Comparison of ENCODE assay signal across 8 cellular contexts in genomic region chr16:66894948-66895696, GRCh38. TPM values are rescaled to one million over a fixed set of nuclear protein-coding genes. Genes with fewer than 3 reads are reported as not detected.
DNase-seq lines count a peak whose midpoint lies in the region; ATAC-seq and TF ChIP-seq lines count a peak whose summit lies in the region.

No MANE protein-coding gene starts in this region.

- CTCF ChIA-PET in activated CD4-positive, alpha-beta T cell treated with anti-CD3 and anti-CD28 coated beads for 36 hours (lab: Charles Lee) = interaction anchor here (0.6 to 2.8 kb wide), 21 partner anchors 9 to 865 kb away, joined by 3 to 19 read pairs (median 4); partner anchors contain the start of genes CES3, NAE1 and PDP2

- H3K27me3 Mint-ChIP-seq in GM23338 (ENCODE audit: insufficient read depth, low read depth, poor library complexity) = peaks cover 8% of the 10 kb centered on the region
- H3K27me3 Mint-ChIP-seq in activated CD4-positive, alpha-beta T cell treated with anti-CD3 and anti-CD28 coated beads for 36 hours = no peaks in the 10 kb centered on the region

- TF ChIP-seq CTCF in GM23338 (conservative IDR thresholded peaks at IDR 0.05; ENCODE audit: low read depth in 2 of 2) = peak; percentile 71 to 95
- peak; percentile 76 for TF ChIP-seq CTCF in liver (IDR thresholded peaks at IDR 0.05; ENCODE audit: low read depth, low read length, missing input control)

- peak; percentile 90 for ATAC-seq in GM23338
- ATAC-seq in activated CD4-positive, alpha-beta T cell treated with anti-CD3 and anti-CD28 coated beads for 36 hours = peak; percentile 89

- no peak overlapping the region for H2AFZ ChIP-seq in GM23338

- WGBS in liver = 48% methylated on average over 11 of the region's 11 CpGs

- peak; percentile 70 for DNase-seq in Caki2 (ENCODE audit: low read depth)
- peak; percentile 79 for DNase-seq in GM23338 (ENCODE audit: low spot score)
- peak; percentile 62 for DNase-seq in NCI-H2196 (lab: John Stamatoyannopoulos, UW; ENCODE audit: unreplicated experiment)
- peak; percentile 81 for DNase-seq in activated CD4-positive, alpha-beta T cell treated with anti-CD3 and anti-CD28 coated beads for 36 hours
- peak; percentile 18 for DNase-seq in stimulated activated CD8-positive, alpha-beta memory T cell treated with anti-CD3 and anti-CD28 coated beads, Interleukin-12 subunit alpha, Interleukin-12 subunit beta, amount 100 ng/mL, for 4 hours (ENCODE audit: low read depth)
- no peak for DNase-seq in mesenteric fat pad (ENCODE audit: low spot score)

- H3K9me2 ChIP-seq in GM23338 (ENCODE audit: insufficient read depth) = no peaks in the 10 kb centered on the region

- H3K4me1 Mint-ChIP-seq in GM23338 = peaks cover 7% of the 10 kb centered on the region; the same call in 2 of the 3 replicates
- H3K4me1 Mint-ChIP-seq in activated CD4-positive, alpha-beta T cell treated with anti-CD3 and anti-CD28 coated beads for 36 hours = peaks cover 8% of the 10 kb centered on the region

- no peaks in the 10 kb centered on the region for H3K27me3 ChIP-seq in GM23338 (ENCODE audit: insufficient read depth)
- no peaks in the 10 kb centered on the region for H3K27me3 ChIP-seq in liver (ENCODE audit: control insufficient read depth in 4 of 4, insufficient read depth in 4 of 4, low read length in 3 of 4)

- no peak overlapping the region for H3K27ac Mint-ChIP-seq in GM23338
- H3K27ac Mint-ChIP-seq in activated CD4-positive, alpha-beta T cell treated with anti-CD3 and anti-CD28 coated beads for 36 hours = no peak overlapping the region

- H3K9ac ChIP-seq in liver (ENCODE audit: low read depth in 1 of 2, low read length in 2 of 2) = no peak overlapping the region

- POLR2A ChIA-PET in activated CD4-positive, alpha-beta T cell treated with anti-CD3 and anti-CD28 coated beads for 36 hours (lab: Charles Lee) = no interaction called here

- H3K4me3 Mint-ChIP-seq in GM23338 = no peak overlapping the region
- H3K4me3 Mint-ChIP-seq in activated CD4-positive, alpha-beta T cell treated with anti-CD3 and anti-CD28 coated beads for 36 hours = no peak overlapping the region

- no peak overlapping the region for H3K4me2 ChIP-seq in GM23338

- no peaks in the 10 kb centered on the region; the same call in 2 of the 3 replicates for H3K9me3 Mint-ChIP-seq in GM23338
- H3K9me3 Mint-ChIP-seq in activated CD4-positive, alpha-beta T cell treated with anti-CD3 and anti-CD28 coated beads for 36 hours (ENCODE audit: low read depth) = no peaks in the 10 kb centered on the region

- TF ChIP-seq RAD21 in liver (IDR thresholded peaks at IDR 0.05) = peak; percentile 92 to 96

- in situ Hi-C loops in Caki2 (cut with HindIII; ENCODE audit: low pct_unique_long_range_greater_than_20kb, low sequenced_read_pairs) = no loop called here

- H3K36me3 ChIP-seq in GM23338 (ENCODE audit: insufficient read depth) = no peaks in the 10 kb centered on the region
- no peaks in the 10 kb centered on the region for H3K36me3 ChIP-seq in liver (ENCODE audit: control insufficient read depth in 4 of 4, insufficient read depth in 3 of 4, low read depth in 1 of 4, low read length in 3 of 4)

- H3K4me3 ChIP-seq in GM23338 = no peak overlapping the region
- no peak overlapping the region for H3K4me3 ChIP-seq in liver (ENCODE audit: low read depth in 1 of 3, low read length in 3 of 3)

- H3K4me1 ChIP-seq in GM23338 (ENCODE audit: insufficient read depth) = peaks cover 5% of the 10 kb centered on the region; the same call in 1 of the 2 replicates
- H3K4me1 ChIP-seq in liver (ENCODE audit: control insufficient read depth in 4 of 4, insufficient read depth in 4 of 4, low read length in 3 of 4) = peaks cover 11 to 30% (median 22%) of the 10 kb centered on the region in 4 donors

- H3K36me3 Mint-ChIP-seq in GM23338 (ENCODE audit: low read depth) = peaks cover 7% of the 10 kb centered on the region; the same call in 1 of the 3 replicates
- H3K36me3 Mint-ChIP-seq in activated CD4-positive, alpha-beta T cell treated with anti-CD3 and anti-CD28 coated beads for 36 hours (ENCODE audit: low read depth) = peaks cover 7% of the 10 kb centered on the region

- intact Hi-C loops in activated CD4-positive, alpha-beta T cell treated with anti-CD3 and anti-CD28 coated beads for 36 hours (cut with DNase I, micrococcal nuclease) = loop anchor here (1.0 to 2.0 kb wide), 4 partner anchors 30 to 40 kb away; partner anchors contain the start of genes CES2 (in 1 of the 2), CIAO2B (in 1 of the 2) and RRAD (in 1 of the 2)

- H3K27ac ChIP-seq in GM23338 (ENCODE audit: low read depth) (no peak overlapping the region), cingulate gyrus (ENCODE audit: low read depth, low read length) (peak overlapping the region; percentile 56), liver (ENCODE audit: low read depth in 1 of 2, low read length in 2 of 2) (no peak overlapping the region)

- H3K9me3 ChIP-seq in liver (ENCODE audit: control insufficient read depth in 4 of 4, low read length in 3 of 4) = no peaks in the 10 kb centered on the region

- H3K79me2 ChIP-seq in GM23338 (replicated peaks; ENCODE audit: insufficient read depth) = no peaks in the 10 kb centered on the region

- H4K20me1 ChIP-seq in GM23338 (replicated peaks; ENCODE audit: insufficient read depth) = no peaks in the 10 kb centered on the region; the same call in 1 of the 2 replicates

- H3F3A ChIP-seq in GM23338 (replicated peaks; ENCODE audit: low read depth) = 0 out of 2 replicates have a peak, but pooled peaks cover 4% of the 10 kb centered on the region

TF ChIP-seq in liver, 16 proteins besides CTCF, POLR2A, EP300 and RAD21 (continues in another document):
- TF ChIP-seq RXRA (IDR thresholded peaks at IDR 0.05) = no peak
- no peak for TF ChIP-seq SP1 (IDR thresholded peaks at IDR 0.05)
- no peak for TF ChIP-seq JUND (IDR thresholded peaks at IDR 0.05)
- TF ChIP-seq, protein P1, sequence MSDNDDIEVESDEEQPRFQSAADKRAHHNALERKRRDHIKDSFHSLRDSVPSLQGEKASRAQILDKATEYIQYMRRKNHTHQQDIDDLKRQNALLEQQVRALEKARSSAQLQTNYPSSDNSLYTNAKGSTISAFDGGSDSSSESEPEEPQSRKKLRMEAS (IDR thresholded peaks at IDR 0.05) = no peak
- TF ChIP-seq HNF4A (conservative IDR thresholded peaks at IDR 0.05) = no peak

RNA-seq across cellular contexts. Expression of gene PDP2, which starts 14.8 kb away (rescaled TPM):
- 2.5 and 3.1 TPM in 2 replicates for total RNA-seq in Caki2 (2014; rRNA removed; shearing (Covaris generic); ENCODE audit: low replicate concordance)
- total RNA-seq in GM23338 (2014; rRNA removed; shearing (Covaris generic)) = 23.2 and 37.9 TPM in 2 replicates
- polyA plus RNA-seq in GM23338 (2016; fragmentation: Nextera tagmentation; extraction: Ambion mirVana) (8.2 and 9.0 TPM in 2 replicates), liver (1 to 10 TPM; 2.3 to 4.4 TPM)
- 10 to 100 TPM; 27.8 to 36.6 TPM for total RNA-seq in activated CD4-positive, alpha-beta T cell treated with anti-CD3 and anti-CD28 coated beads for 36 hours
- total RNA-seq in liver (1 to 10 TPM; 7.8 to 9.4 TPM), mesenteric fat pad (33.5 TPM)

RNA-seq across cellular contexts. Expression of gene CDH16, which starts 23.6 kb away (rescaled TPM):
- 33.9 and 56.1 TPM in 2 replicates for total RNA-seq in Caki2 (2014; rRNA removed; shearing (Covaris generic); ENCODE audit: low replicate concordance)
- not detected in 2 replicates for total RNA-seq in GM23338 (2014; rRNA removed; shearing (Covaris generic))
- not detected in 2 replicates for polyA plus RNA-seq in GM23338 (2016; fragmentation: Nextera tagmentation; extraction: Ambion mirVana)
- total RNA-seq in activated CD4-positive, alpha-beta T cell treated with anti-CD3 and anti-CD28 coated beads for 36 hours = not detected
- total RNA-seq in liver = under 1 TPM in 1 of 2 donors, not detected in 1; 0.56 TPM
- polyA plus RNA-seq in liver = not detected
- not detected for total RNA-seq in mesenteric fat pad

RNA-seq across cellular contexts. Expression of gene RRAD, which starts 30.2 kb away (rescaled TPM):
- 147 and 161 TPM in 2 replicates for total RNA-seq in Caki2 (2014; rRNA removed; shearing (Covaris generic); ENCODE audit: low replicate concordance)
- not detected in 2 replicates for total RNA-seq in GM23338 (2014; rRNA removed; shearing (Covaris generic))
- polyA plus RNA-seq in GM23338 (2016; fragmentation: Nextera tagmentation; extraction: Ambion mirVana) = 0.18 and 0.52 TPM in 2 replicates
- total RNA-seq in activated CD4-positive, alpha-beta T cell treated with anti-CD3 and anti-CD28 coated beads for 36 hours = under 1 TPM; 0.19 to 0.55 TPM
- total RNA-seq in liver = under 1 TPM; 0.14 to 0.50 TPM
- under 1 TPM; 0.58 to 0.61 TPM for polyA plus RNA-seq in liver
- total RNA-seq in mesenteric fat pad = 3.4 TPM

RNA-seq across cellular contexts. Expression of gene CIAO2B, which starts 39.1 kb away (rescaled TPM):
- 191 and 225 TPM in 2 replicates for total RNA-seq in Caki2 (2014; rRNA removed; shearing (Covaris generic); ENCODE audit: low replicate concordance)
- 85.0 and 92.4 TPM in 2 replicates for total RNA-seq in GM23338 (2014; rRNA removed; shearing (Covaris generic))
- polyA plus RNA-seq in GM23338 (2016; fragmentation: Nextera tagmentation; extraction: Ambion mirVana) (181 and 189 TPM in 2 replicates), liver (100 to 1,000 TPM; 120 TPM)
- 100 to 1,000 TPM; 171 to 186 TPM for total RNA-seq in activated CD4-positive, alpha-beta T cell treated with anti-CD3 and anti-CD28 coated beads for 36 hours
- total RNA-seq in liver (10 to 100 TPM; 51.1 to 52.5 TPM), mesenteric fat pad (63.1 TPM)

RNA-seq across cellular contexts. Expression of gene CES2, which starts 40.2 kb away (rescaled TPM):
- total RNA-seq in Caki2 (2014; rRNA removed; shearing (Covaris generic); ENCODE audit: low replicate concordance) = 45.9 and 51.1 TPM in 2 replicates
- 8.2 and 9.3 TPM in 2 replicates for total RNA-seq in GM23338 (2014; rRNA removed; shearing (Covaris generic))
- 4.3 and 5.0 TPM in 2 replicates for polyA plus RNA-seq in GM23338 (2016; fragmentation: Nextera tagmentation; extraction: Ambion mirVana)
- total RNA-seq in activated CD4-positive, alpha-beta T cell treated with anti-CD3 and anti-CD28 coated beads for 36 hours = 10 to 100 TPM; 30.5 to 31.6 TPM
- total RNA-seq in liver = 100 to 1,000 TPM in 1 of 2 donors, 10 to 100 TPM in 1; 21.2 to 200 TPM
- 100 to 1,000 TPM; 173 to 190 TPM for polyA plus RNA-seq in liver
- total RNA-seq in mesenteric fat pad = 47.6 TPM

Comparison
In these comparisons a context has a peak if more than half of its experiments do, and no peak if none do; other contexts are left out.
1. RNA of gene CDH16, which starts 23.6 kb away (total RNA-seq): 33.9 to 56.1 TPM in Caki2; 0.56 TPM in liver, not detected in GM23338, not detected in activated CD4-positive, alpha-beta T cell treated with anti-CD3 and anti-CD28 coated beads for 36 hours and not detected in mesenteric fat pad (single experiment); every median in the first group is over 10 times any median in the second.
2. RNA of gene RRAD, which starts 30.2 kb away (total RNA-seq): 147 to 161 TPM in Caki2; 3.4 TPM in mesenteric fat pad (single experiment), 0.19 to 0.55 TPM in activated CD4-positive, alpha-beta T cell treated with anti-CD3 and anti-CD28 coated beads for 36 hours, 0.14 to 0.50 TPM in liver and not detected in GM23338; every median in the first group is over 10 times any median in the second.